Comparison of ENCODE assay signal across 1 cellular context in the genomic region with DNA sequence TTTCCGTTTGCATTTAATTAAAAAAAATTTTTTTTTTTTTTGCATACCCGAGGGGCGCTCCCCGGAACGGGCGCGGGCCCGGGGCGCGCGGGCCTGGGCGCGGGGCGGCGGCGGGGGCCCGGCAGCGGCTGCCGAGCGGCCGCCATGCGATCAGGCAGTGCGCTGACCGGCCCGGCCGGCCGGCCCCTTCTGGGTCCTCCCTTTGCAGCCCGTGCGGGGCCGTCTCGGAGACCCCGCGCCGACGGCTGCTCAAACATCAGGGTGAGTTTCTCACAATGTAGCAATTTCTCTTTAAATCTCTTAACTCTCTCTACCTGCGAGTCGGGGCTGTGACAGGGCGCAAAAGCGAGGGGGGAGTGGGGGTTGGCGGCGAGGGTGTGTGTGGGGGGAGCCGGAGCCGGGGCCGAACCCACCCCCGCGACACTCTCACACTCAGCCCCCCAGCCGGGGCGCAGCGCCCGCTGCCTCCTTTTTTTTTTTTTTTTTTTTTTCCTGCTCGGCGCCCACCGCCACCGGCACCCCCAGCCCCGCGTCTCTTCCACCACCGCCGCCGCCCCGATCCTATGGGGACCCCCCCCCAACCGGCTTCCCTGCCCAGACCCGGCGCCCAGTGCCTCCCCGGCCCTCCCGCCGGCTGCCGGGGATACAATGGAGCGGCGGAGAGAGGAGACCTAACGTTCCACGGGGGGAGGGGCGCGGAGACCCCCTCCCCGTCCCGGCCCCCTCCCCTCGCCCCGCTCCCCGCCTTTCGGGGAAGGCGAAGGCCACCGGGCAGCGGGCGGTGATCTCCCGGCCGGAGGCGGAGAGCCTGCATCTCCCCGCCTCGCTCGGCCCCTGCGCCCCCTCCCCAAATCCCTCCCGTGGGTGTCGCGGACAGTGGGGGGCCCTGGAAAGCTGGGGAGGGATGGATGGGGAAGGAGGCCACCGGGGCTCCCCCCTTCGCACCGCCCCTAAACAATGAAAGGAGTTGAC.
TF ChIP-seq lines count a peak whose summit lies in the region.

A gene (plus strand): TSS at position 227 of the 972 bp plus-strand sequence. CDS start 64,441 bp downstream, outside the sequence.

TF ChIP-seq in WTC11, 78 proteins besides CTCF, POLR2A, EP300 and RAD21 (continued from another document):
- TF ChIP-seq, protein P1, sequence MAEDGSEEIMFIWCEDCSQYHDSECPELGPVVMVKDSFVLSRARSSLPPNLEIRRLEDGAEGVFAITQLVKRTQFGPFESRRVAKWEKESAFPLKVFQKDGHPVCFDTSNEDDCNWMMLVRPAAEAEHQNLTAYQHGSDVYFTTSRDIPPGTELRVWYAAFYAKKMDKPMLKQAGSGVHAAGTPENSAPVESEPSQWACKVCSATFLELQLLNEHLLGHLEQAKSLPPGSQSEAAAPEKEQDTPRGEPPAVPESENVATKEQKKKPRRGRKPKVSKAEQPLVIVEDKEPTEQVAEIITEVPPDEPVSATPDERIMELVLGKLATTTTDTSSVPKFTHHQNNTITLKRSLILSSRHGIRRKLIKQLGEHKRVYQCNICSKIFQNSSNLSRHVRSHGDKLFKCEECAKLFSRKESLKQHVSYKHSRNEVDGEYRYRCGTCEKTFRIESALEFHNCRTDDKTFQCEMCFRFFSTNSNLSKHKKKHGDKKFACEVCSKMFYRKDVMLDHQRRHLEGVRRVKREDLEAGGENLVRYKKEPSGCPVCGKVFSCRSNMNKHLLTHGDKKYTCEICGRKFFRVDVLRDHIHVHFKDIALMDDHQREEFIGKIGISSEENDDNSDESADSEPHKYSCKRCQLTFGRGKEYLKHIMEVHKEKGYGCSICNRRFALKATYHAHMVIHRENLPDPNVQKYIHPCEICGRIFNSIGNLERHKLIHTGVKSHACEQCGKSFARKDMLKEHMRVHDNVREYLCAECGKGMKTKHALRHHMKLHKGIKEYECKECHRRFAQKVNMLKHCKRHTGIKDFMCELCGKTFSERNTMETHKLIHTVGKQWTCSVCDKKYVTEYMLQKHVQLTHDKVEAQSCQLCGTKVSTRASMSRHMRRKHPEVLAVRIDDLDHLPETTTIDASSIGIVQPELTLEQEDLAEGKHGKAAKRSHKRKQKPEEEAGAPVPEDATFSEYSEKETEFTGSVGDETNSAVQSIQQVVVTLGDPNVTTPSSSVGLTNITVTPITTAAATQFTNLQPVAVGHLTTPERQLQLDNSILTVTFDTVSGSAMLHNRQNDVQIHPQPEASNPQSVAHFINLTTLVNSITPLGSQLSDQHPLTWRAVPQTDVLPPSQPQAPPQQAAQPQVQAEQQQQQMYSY (CRISPR knock-in tag; IDR thresholded peaks at IDR 0.05) = no peak
- TF ChIP-seq NFYB (CRISPR knock-in tag; conservative IDR thresholded peaks at IDR 0.05; ENCODE audit: low read depth) (no peak), NFATC4 (CRISPR knock-in tag; IDR thresholded peaks at IDR 0.05) (no peak), FOXP1 (CRISPR knock-in tag; IDR thresholded peaks at IDR 0.05; ENCODE audit: borderline replicate concordance) (no peak), NR3C1 (CRISPR knock-in tag; conservative IDR thresholded peaks at IDR 0.05; ENCODE audit: low read depth) (no peak)
- TF ChIP-seq, protein P2, sequence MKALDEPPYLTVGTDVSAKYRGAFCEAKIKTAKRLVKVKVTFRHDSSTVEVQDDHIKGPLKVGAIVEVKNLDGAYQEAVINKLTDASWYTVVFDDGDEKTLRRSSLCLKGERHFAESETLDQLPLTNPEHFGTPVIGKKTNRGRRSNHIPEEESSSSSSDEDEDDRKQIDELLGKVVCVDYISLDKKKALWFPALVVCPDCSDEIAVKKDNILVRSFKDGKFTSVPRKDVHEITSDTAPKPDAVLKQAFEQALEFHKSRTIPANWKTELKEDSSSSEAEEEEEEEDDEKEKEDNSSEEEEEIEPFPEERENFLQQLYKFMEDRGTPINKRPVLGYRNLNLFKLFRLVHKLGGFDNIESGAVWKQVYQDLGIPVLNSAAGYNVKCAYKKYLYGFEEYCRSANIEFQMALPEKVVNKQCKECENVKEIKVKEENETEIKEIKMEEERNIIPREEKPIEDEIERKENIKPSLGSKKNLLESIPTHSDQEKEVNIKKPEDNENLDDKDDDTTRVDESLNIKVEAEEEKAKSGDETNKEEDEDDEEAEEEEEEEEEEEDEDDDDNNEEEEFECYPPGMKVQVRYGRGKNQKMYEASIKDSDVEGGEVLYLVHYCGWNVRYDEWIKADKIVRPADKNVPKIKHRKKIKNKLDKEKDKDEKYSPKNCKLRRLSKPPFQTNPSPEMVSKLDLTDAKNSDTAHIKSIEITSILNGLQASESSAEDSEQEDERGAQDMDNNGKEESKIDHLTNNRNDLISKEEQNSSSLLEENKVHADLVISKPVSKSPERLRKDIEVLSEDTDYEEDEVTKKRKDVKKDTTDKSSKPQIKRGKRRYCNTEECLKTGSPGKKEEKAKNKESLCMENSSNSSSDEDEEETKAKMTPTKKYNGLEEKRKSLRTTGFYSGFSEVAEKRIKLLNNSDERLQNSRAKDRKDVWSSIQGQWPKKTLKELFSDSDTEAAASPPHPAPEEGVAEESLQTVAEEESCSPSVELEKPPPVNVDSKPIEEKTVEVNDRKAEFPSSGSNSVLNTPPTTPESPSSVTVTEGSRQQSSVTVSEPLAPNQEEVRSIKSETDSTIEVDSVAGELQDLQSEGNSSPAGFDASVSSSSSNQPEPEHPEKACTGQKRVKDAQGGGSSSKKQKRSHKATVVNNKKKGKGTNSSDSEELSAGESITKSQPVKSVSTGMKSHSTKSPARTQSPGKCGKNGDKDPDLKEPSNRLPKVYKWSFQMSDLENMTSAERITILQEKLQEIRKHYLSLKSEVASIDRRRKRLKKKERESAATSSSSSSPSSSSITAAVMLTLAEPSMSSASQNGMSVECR (CRISPR knock-in tag; IDR thresholded peaks at IDR 0.05; ENCODE audit: borderline replicate concordance) = no peak
- TF ChIP-seq, protein P3, sequence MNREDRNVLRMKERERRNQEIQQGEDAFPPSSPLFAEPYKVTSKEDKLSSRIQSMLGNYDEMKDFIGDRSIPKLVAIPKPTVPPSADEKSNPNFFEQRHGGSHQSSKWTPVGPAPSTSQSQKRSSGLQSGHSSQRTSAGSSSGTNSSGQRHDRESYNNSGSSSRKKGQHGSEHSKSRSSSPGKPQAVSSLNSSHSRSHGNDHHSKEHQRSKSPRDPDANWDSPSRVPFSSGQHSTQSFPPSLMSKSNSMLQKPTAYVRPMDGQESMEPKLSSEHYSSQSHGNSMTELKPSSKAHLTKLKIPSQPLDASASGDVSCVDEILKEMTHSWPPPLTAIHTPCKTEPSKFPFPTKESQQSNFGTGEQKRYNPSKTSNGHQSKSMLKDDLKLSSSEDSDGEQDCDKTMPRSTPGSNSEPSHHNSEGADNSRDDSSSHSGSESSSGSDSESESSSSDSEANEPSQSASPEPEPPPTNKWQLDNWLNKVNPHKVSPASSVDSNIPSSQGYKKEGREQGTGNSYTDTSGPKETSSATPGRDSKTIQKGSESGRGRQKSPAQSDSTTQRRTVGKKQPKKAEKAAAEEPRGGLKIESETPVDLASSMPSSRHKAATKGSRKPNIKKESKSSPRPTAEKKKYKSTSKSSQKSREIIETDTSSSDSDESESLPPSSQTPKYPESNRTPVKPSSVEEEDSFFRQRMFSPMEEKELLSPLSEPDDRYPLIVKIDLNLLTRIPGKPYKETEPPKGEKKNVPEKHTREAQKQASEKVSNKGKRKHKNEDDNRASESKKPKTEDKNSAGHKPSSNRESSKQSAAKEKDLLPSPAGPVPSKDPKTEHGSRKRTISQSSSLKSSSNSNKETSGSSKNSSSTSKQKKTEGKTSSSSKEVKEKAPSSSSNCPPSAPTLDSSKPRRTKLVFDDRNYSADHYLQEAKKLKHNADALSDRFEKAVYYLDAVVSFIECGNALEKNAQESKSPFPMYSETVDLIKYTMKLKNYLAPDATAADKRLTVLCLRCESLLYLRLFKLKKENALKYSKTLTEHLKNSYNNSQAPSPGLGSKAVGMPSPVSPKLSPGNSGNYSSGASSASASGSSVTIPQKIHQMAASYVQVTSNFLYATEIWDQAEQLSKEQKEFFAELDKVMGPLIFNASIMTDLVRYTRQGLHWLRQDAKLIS (CRISPR knock-in tag; IDR thresholded peaks at IDR 0.05; ENCODE audit: borderline replicate concordance) = no peak
